In genomic region chr3:49028673-49029562, GRCh38 we compare ENCODE assay signal across 8 cellular contexts. TPM values are rescaled to one million over a fixed set of nuclear protein-coding genes. Genes with fewer than 3 reads are reported as not detected.
A peak's percentile ranks its signal among the peaks of the same experiment; 100 is the strongest.
DNase-seq lines count a peak whose midpoint lies in the region; ATAC-seq and TF ChIP-seq lines count a peak whose summit lies in the region.

IMPDH2 (minus strand) TSS chr3:49029398; CDS start chr3:49029350, 48 bp downstream.

- peak within 1 kb of the TSS; percentile 91 to 97 for H3K9ac ChIP-seq in colonic mucosa (ENCODE audit: low read depth in 2 of 2, low read length in 2 of 2)

- DNase-seq in Ammon's horn (ENCODE audit: low spot score) (peak; percentile 98), NCI-H524 treated with DMSO at 0.1 percent for 48 hours (lab: John Stamatoyannopoulos, UW) (peak; percentile 53), colonic mucosa (peak; percentile 94), left colon (peak; percentile 90 to 96)
- DNase-seq in activated CD4-positive, alpha-beta T cell treated with anti-CD3 and anti-CD28 coated beads for 4 hours = peak; percentile 92 to 93
- peak; percentile 89 to 92 for DNase-seq in stimulated activated CD4-positive, alpha-beta T cell treated with anti-CD3 and anti-CD28 coated beads, Interleukin-1b, Interleukin-23, amount 100 ng/mL, for 4 hours (ENCODE audit: low read depth in 2 of 2)

- peak; percentile 89 for ATAC-seq in HG03432 (IDR thresholded peaks at IDR 0.05; ENCODE audit: unreplicated experiment)
- peak; percentile 93 for ATAC-seq in left colon

- H3K4me1 ChIP-seq in colonic mucosa = peaks cover 7% of the 10 kb centered on the region

- no peak for TF ChIP-seq CTCF in colonic mucosa (IDR thresholded peaks at IDR 0.05)

- peaks cover 17% of the 10 kb centered on the region for H3K36me3 ChIP-seq in colonic mucosa

- intact Hi-C loops in colonic mucosa (cut with DNase I) = no loop called here
- intact Hi-C loops in left colon (cut with DNase I, micrococcal nuclease) = no loop called here

- H3K27ac ChIP-seq in colonic mucosa = peak within 1 kb of the TSS; percentile 77

- H3K4me3 ChIP-seq in colonic mucosa = peak within 1 kb of the TSS; percentile 66

- TF ChIP-seq POLR2A in GM19193 (IDR thresholded peaks at IDR 0.05; ENCODE audit: extremely low read depth, insufficient read depth, insufficient read length) = peak; percentile 99

- H3K27me3 ChIP-seq in colonic mucosa = no peaks in the 10 kb centered on the region

- H3K9me3 ChIP-seq in colonic mucosa = no peaks in the 10 kb centered on the region

RNA-seq across cellular contexts. Expression of gene IMPDH2, which starts in this region (rescaled TPM):
- total RNA-seq in colonic mucosa = 100 to 1,000 TPM; 126 to 249 TPM
- 100 to 1,000 TPM; 102 to 122 TPM for total RNA-seq in left colon

Comparison
In these comparisons a context has a peak if more than half of its experiments do, and no peak if none do; other contexts are left out.
1. Peak in every context shown above with its lines: DNase-seq, ATAC-seq, H3K4me3 ChIP-seq and H3K27ac ChIP-seq.